7 cellular contexts compared by ENCODE assay signal in the genomic region with DNA sequence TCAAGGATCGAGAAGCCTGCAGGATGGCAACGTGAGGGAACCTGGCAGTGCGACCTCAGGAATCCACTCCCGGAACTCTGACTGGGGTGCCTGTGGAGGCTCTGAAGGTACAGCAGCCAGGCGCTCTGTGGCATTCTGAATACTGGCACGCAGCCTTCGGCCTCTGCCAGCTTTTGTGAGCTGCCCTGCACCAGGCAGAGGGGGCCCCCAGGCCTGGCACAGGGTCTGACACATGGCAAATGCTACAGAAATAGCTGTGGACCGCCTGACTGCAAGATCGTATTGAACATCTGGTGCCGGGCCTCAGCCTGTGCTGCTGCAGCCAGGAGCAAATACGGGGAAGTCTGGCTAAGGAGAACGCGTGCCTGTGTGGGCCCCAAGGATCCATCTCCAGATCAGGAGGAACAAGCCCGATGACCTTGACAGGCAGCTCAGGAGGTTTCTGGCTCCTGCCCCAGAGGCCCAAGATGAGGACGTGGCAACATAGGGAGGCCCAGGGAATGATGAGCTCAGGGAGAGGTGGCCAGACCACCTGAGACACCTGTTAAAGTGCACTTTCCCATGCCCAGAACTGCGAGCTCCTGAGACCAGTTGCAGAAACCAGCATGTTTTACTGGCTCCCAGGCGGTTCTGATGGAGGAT. TPM values are rescaled to one million over a fixed set of nuclear protein-coding genes. Genes with fewer than 3 reads are reported as not detected.
DNase-seq lines count a peak whose midpoint lies in the region; ATAC-seq and TF ChIP-seq lines count a peak whose summit lies in the region.
"Not testable (repeated sequence)": the region's sequence is repeated elsewhere in the genome, so short reads cannot be mapped to it uniquely, and the experiment has no call there.

No MANE protein-coding gene starts in this region.

- H3K23ac ChIP-seq in trophoblast cell (ENCODE audit: low read length): not testable (repeated sequence)

- H3K4me1 ChIP-seq in endodermal cell (ENCODE audit: control insufficient read depth, insufficient read depth, low read length); trophoblast cell (ENCODE audit: control insufficient read depth in 1 of 2, insufficient read depth in 2 of 2, low read length in 2 of 2): not testable (repeated sequence)
- peaks cover 0 to 22% (median under 1%) of the 10 kb centered on the region in 12 donors for H3K4me1 ChIP-seq in heart left ventricle

- H3K18ac ChIP-seq in trophoblast cell (ENCODE audit: low read length): not testable (repeated sequence)

- ATAC-seq in heart left ventricle (peak; percentile 85 to 93 (median 89)), left ventricle myocardium superior (peak; percentile 87)

- peak; percentile 6 for DNase-seq in NCI-H1694 treated with DMSO at 0.1 percent for 48 hours (lab: John Stamatoyannopoulos, UW)
- peak; percentile 24 for DNase-seq in endodermal cell
- DNase-seq in heart left ventricle, left ventricle myocardium superior, trophoblast cell: not testable (repeated sequence)

- WGBS in endodermal cell (ENCODE audit: insufficient coverage in 1 of 2, insufficient read length in 1 of 2), 2 experiments: 93 to 100% methylated on average over 1 to 8 of the region's 17 CpGs
- 47 to 74% (median 66%) methylated on average over 9 to 14 of the region's 17 CpGs for WGBS in heart left ventricle, 4 donors
- WGBS in trophoblast cell (ENCODE audit: extremely low coverage, insufficient coverage, insufficient read length): no CpG with 5 or more reads among the region's 17 CpGs

- peak overlapping the region; percentile 40 for H3K27ac ChIP-seq in angular gyrus (ENCODE audit: low read depth, low read length)
- not testable (repeated sequence) for H3K27ac ChIP-seq in endodermal cell (ENCODE audit: low read depth, low read length); trophoblast cell (ENCODE audit: low read depth, low read length)
- peak overlapping the region in 8 of 12 donors; percentile 7 to 78 (median 54) for H3K27ac ChIP-seq in heart left ventricle
- peak overlapping the region; percentile 44 for H3K27ac ChIP-seq in temporal lobe (ENCODE audit: low read depth, low read length)

- not testable (repeated sequence) for TF ChIP-seq POLR2A in heart left ventricle (IDR thresholded peaks at IDR 0.05)

- not testable (repeated sequence) for H3K4me3 Mint-ChIP-seq in endodermal cell

- TF ChIP-seq CTCF in endodermal cell (conservative IDR thresholded peaks at IDR 0.05); heart left ventricle (IDR thresholded peaks at IDR 0.05): not testable (repeated sequence)

- H2AFZ ChIP-seq in trophoblast cell (ENCODE audit: insufficient read depth, low read length, poor library complexity): not testable (repeated sequence)

- not testable (repeated sequence) for H3K4me2 ChIP-seq in trophoblast cell (ENCODE audit: low read length)

- H3K27me3 Mint-ChIP-seq in endodermal cell (ENCODE audit: insufficient read depth): not testable (repeated sequence)

- H2BK12ac ChIP-seq in trophoblast cell (ENCODE audit: low read length): not testable (repeated sequence)

- not testable (repeated sequence) for H2BK120ac ChIP-seq in trophoblast cell (ENCODE audit: insufficient read depth, low read length, poor library complexity)

- H4K12ac ChIP-seq in trophoblast cell (ENCODE audit: low read depth, low read length): peak overlapping the region; percentile 54

- H3K79me1 ChIP-seq in trophoblast cell (ENCODE audit: low read length): not testable (repeated sequence)

- not testable (repeated sequence) for H2BK5ac ChIP-seq in trophoblast cell (ENCODE audit: low read depth, low read length, poor library complexity)

- H3K79me2 ChIP-seq in trophoblast cell (ENCODE audit: control insufficient read depth, insufficient read depth, low read length, poor library complexity): not testable (repeated sequence)

- H2AK5ac ChIP-seq in trophoblast cell (ENCODE audit: low read length): not testable (repeated sequence)

- H3K36me3 ChIP-seq in endodermal cell (ENCODE audit: control insufficient read depth, insufficient read depth, low read length): peaks cover 48% of the 10 kb centered on the region
- H3K36me3 ChIP-seq in heart left ventricle: peaks cover 0 to 84% (median 62%) of the 10 kb centered on the region in 9 donors
- H3K36me3 ChIP-seq in trophoblast cell (ENCODE audit: control insufficient read depth in 1 of 2, insufficient read depth in 2 of 2, low read length in 2 of 2): peaks cover 27 to 46% of the 10 kb centered on the region in 2 experiments

- not testable (repeated sequence) for H3K14ac ChIP-seq in trophoblast cell (ENCODE audit: low read length)

- H3K9me3 Mint-ChIP-seq in endodermal cell: peaks cover 46% of the 10 kb centered on the region

- not testable (repeated sequence) for H3K27ac Mint-ChIP-seq in endodermal cell

- not testable (repeated sequence) for H3K9ac ChIP-seq in endodermal cell (ENCODE audit: extremely low read depth, low read length, poor library complexity, severe bottlenecking); trophoblast cell (ENCODE audit: low read length)

- H3K4ac ChIP-seq in trophoblast cell (ENCODE audit: low read depth, low read length): not testable (repeated sequence)

- peaks cover 12% of the 10 kb centered on the region for H3K9me3 ChIP-seq in endodermal cell (ENCODE audit: control insufficient read depth, low read length)
- not testable (repeated sequence) for H3K9me3 ChIP-seq in heart left ventricle; trophoblast cell (ENCODE audit: insufficient read depth, low read depth, low read length)

- not testable (repeated sequence) for H3K4me1 Mint-ChIP-seq in endodermal cell

- H3K4me3 ChIP-seq in endodermal cell (ENCODE audit: low read length); heart left ventricle; trophoblast cell (ENCODE audit: low read depth, low read length): not testable (repeated sequence)

- H4K91ac ChIP-seq in trophoblast cell (ENCODE audit: low read depth, low read length): not testable (repeated sequence)

- H3K27me3 ChIP-seq in endodermal cell (ENCODE audit: control insufficient read depth, insufficient read depth, low read length, poor library complexity, severe bottlenecking); heart left ventricle; trophoblast cell (ENCODE audit: insufficient read depth, low read length): not testable (repeated sequence)

- not testable (repeated sequence) for H4K8ac ChIP-seq in trophoblast cell (ENCODE audit: low read depth, low read length)

- intact Hi-C loops in heart left ventricle (cut with DNase I); left ventricle myocardium superior (cut with micrococcal nuclease): not testable (repeated sequence)

- peaks cover 43% of the 10 kb centered on the region for H3K36me3 Mint-ChIP-seq in endodermal cell (ENCODE audit: low read depth)

RNA-seq across cellular contexts. Expression of a gene that starts 16.6 kb away (rescaled TPM):
- total RNA-seq in endodermal cell (10 to 100 TPM; 28.2 to 43.9 TPM), heart left ventricle (10 to 100 TPM; 57.4 to 83.9 (median 72.6) TPM), left ventricle myocardium superior (88.7 TPM), temporal lobe (130 TPM)
- 53.7 TPM for polyA plus RNA-seq in endodermal cell (2013, experiment 1 of 2)
- 60.1 TPM for polyA plus RNA-seq in endodermal cell (2013, experiment 2 of 2)
- polyA plus RNA-seq in heart left ventricle: 10 to 100 TPM; 20.7 to 58.9 TPM
- 72.3 and 73.8 TPM in 2 replicates for polyA plus RNA-seq in trophoblast cell (2013)

RNA-seq across cellular contexts. Expression of a gene that starts 52.3 kb away (rescaled TPM):
- 10 to 100 TPM; 11.9 to 18.0 TPM for total RNA-seq in endodermal cell
- 12.6 TPM for polyA plus RNA-seq in endodermal cell (2013, experiment 1 of 2)
- polyA plus RNA-seq in endodermal cell (2013, experiment 2 of 2): 13.2 TPM
- 10 to 100 TPM; 15.8 to 35.9 (median 25.3) TPM for total RNA-seq in heart left ventricle
- 10 to 100 TPM; 24.6 to 45.6 TPM for polyA plus RNA-seq in heart left ventricle
- total RNA-seq in left ventricle myocardium superior: 29.6 TPM
- 6.6 and 7.0 TPM in 2 replicates for polyA plus RNA-seq in trophoblast cell (2013)
- 12.8 TPM for total RNA-seq in temporal lobe
